Comparison of ENCODE assay signal across 8 cellular contexts in genomic region chr6:16770701-16771569, GRCh38. TPM values are rescaled to one million over a fixed set of nuclear protein-coding genes. Genes with fewer than 3 reads are reported as not detected.
DNase-seq lines count a peak whose midpoint lies in the region; ATAC-seq, FAIRE-seq and TF ChIP-seq lines count a peak whose summit lies in the region.

No MANE protein-coding gene starts in this region.

- peak; percentile 76 for DNase-seq in A172 (ENCODE audit: low spot score)
- no peak for DNase-seq in GM18507 (ENCODE audit: extremely low spot score, insufficient read length, low read depth)
- DNase-seq in NCI-H460 (ENCODE audit: extremely low read depth, low read depth): peak; percentile 67
- peak; percentile 84 for DNase-seq in activated CD4-positive, alpha-beta T cell treated with anti-CD3 and anti-CD28 coated beads for 48 hours
- peak; percentile 90 for DNase-seq in choroid plexus epithelial cell (ENCODE audit: low read depth)
- peak; percentile 86 for DNase-seq in mesenchymal stem cell
- peak; percentile 48 to 63 for DNase-seq in stimulated activated CD8-positive, alpha-beta memory T cell treated with anti-CD3 and anti-CD28 coated beads, Interleukin-15, amount 100 ng/mL, for 4 hours (ENCODE audit: low read depth in 2 of 2)

- H2AFZ ChIP-seq in mesenchymal stem cell (ENCODE audit: low read depth, low read length): no peak overlapping the region

- WGBS in mesenchymal stem cell: 39% methylated on average over 15 of the region's 16 CpGs

- peak overlapping the region; percentile 7 to 64 for H2BK12ac ChIP-seq in mesenchymal stem cell (ENCODE audit: low read length in 2 of 2)

- H3K14ac ChIP-seq in mesenchymal stem cell (ENCODE audit: low read length in 2 of 2): no peak overlapping the region

- H3K4me2 ChIP-seq in mesenchymal stem cell (ENCODE audit: low read length, poor library complexity, severe bottlenecking): no peak overlapping the region

- H3K18ac ChIP-seq in mesenchymal stem cell (ENCODE audit: low read depth in 1 of 2, low read length in 2 of 2): peak overlapping the region; percentile 22 to 31

- H3K23ac ChIP-seq in mesenchymal stem cell (ENCODE audit: low read length in 2 of 2): no peak overlapping the region

- no peak overlapping the region for H2AK5ac ChIP-seq in mesenchymal stem cell (ENCODE audit: low read length, severe bottlenecking)

- no peak overlapping the region for H4K8ac ChIP-seq in mesenchymal stem cell (ENCODE audit: low read length)

- peak overlapping the region; percentile 24 for H3K9ac ChIP-seq in mesenchymal stem cell (ENCODE audit: low read length)

- H3K79me1 ChIP-seq in mesenchymal stem cell (replicated peaks; ENCODE audit: low read length, poor library complexity, severe bottlenecking): no peaks in the 10 kb centered on the region

- TF ChIP-seq CTCF in choroid plexus epithelial cell (conservative IDR thresholded peaks at IDR 0.05; ENCODE audit: low read depth, low read length): peak; percentile 97

- H2BK15ac ChIP-seq in mesenchymal stem cell (ENCODE audit: low read depth, poor library complexity, severe bottlenecking): no peak overlapping the region

- peak overlapping the region; percentile 77 for H3K27ac ChIP-seq in mesenchymal stem cell (ENCODE audit: low read length, poor library complexity, severe bottlenecking)

- H3K4me3 ChIP-seq in choroid plexus epithelial cell (ENCODE audit: low read depth, low read length) (no peak overlapping the region), mesenchymal stem cell (ENCODE audit: insufficient read depth in 1 of 2, low read depth in 1 of 2, low read length in 2 of 2) (no peak overlapping the region)

- peak; percentile 93 for ATAC-seq in HG02973 (IDR thresholded peaks at IDR 0.05; ENCODE audit: unreplicated experiment)

- no peaks in the 10 kb centered on the region for H3K27me3 ChIP-seq in mesenchymal stem cell (ENCODE audit: control insufficient read depth in 1 of 2, insufficient read depth in 1 of 2, low read length in 2 of 2)

- H3K36me3 ChIP-seq in mesenchymal stem cell (ENCODE audit: control insufficient read depth in 1 of 2, insufficient read depth in 2 of 2, low read depth in 1 of 2, low read length in 2 of 2): no peaks in the 10 kb centered on the region

- no peaks in the 10 kb centered on the region for H3K9me3 ChIP-seq in mesenchymal stem cell (ENCODE audit: control insufficient read depth, low read length)

- FAIRE-seq in GM18507 (lab: Jason Lieb, UNC): peak; percentile 76

- peaks cover 4% of the 10 kb centered on the region for H3K4me1 ChIP-seq in mesenchymal stem cell (ENCODE audit: control insufficient read depth, insufficient read depth, low read depth, low read length)

- no peak overlapping the region for H2BK120ac ChIP-seq in mesenchymal stem cell (ENCODE audit: low read depth, low read length)

- H2BK5ac ChIP-seq in mesenchymal stem cell (ENCODE audit: low read depth, low read length, poor library complexity, severe bottlenecking): no peak overlapping the region

- peak overlapping the region; percentile 3 to 16 for H3K4ac ChIP-seq in mesenchymal stem cell (ENCODE audit: low read depth in 1 of 2, low read length in 2 of 2)

- H4K91ac ChIP-seq in mesenchymal stem cell (ENCODE audit: low read length): peak overlapping the region; percentile 86

RNA-seq across cellular contexts. Expression of gene ATXN1, which starts 9.7 kb away (rescaled TPM):
- 11.4 and 12.4 TPM in 2 replicates for total RNA-seq in A172 (2014; rRNA removed; shearing (Covaris generic))
- total RNA-seq in NCI-H460 (2014; rRNA removed; shearing (Covaris generic)): 16.4 and 20.4 TPM in 2 replicates
- polyA plus RNA-seq in NCI-H460 (2014; cell fraction: nucleus; rRNA removed): 12.7 and 13.4 TPM in 2 replicates
- polyA plus RNA-seq in mesenchymal stem cell (2013, experiment 1 of 2): 16.8 TPM
- polyA plus RNA-seq in mesenchymal stem cell (2013, experiment 2 of 2): 16.0 TPM
